In the genomic region with DNA sequence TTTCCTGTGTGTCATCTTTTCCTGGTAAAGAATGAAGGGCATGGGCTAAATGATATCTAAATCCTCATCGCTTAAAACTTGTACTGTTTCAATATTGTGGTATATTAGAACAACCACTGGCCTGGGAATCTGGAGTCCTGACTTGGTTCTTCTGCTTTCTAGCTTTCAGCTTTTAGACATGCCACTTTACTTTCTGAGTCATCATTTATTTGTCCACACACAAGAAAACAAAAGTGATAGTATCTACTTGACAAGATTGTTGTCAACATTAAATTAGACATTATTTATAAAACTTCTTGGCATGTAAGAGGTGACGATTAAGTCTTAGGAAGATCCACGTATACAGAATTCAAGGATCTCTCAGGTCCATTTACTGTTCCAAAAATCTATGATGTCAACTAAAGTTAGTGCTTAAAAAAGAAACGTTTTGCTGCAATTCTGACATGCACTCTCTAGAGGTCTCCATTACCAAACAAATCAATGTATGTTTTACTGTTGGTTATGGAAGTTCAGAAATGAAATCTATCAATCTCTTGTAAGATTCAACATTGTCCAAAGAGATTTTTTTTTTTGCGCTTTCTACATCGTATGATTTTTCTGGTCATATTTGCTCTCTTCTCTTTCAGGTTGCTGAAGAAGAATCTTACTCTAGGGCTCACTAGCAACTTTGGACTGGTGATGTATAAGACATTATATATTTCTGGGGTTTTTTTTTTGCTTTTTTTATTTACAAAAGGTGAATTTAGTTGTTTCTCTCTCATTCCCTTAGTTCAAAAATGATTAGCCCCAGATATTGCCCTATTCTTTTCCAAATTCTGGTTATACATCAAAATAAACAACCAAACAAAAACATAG, we compare ENCODE assay signal across 7 cellular contexts. TPM values are rescaled to one million over a fixed set of nuclear protein-coding genes. Genes with fewer than 3 reads are reported as not detected.
A peak's percentile ranks its signal among the peaks of the same experiment; 100 is the strongest.
DNase-seq lines count a peak whose midpoint lies in the region; ATAC-seq, FAIRE-seq and TF ChIP-seq lines count a peak whose summit lies in the region.

No MANE protein-coding gene starts in this region.

- in situ Hi-C loops in GM13976 (cut with MboI; ENCODE audit: low sequenced_read_pairs, unreplicated experiment) = no loop called here

- H3K27me3 Mint-ChIP-seq in CD4-positive, alpha-beta memory T cell = no peaks in the 10 kb centered on the region

- peaks cover 0 to 3% (median 0%) of the 10 kb centered on the region in 8 donors for H3K9me3 Mint-ChIP-seq in CD4-positive, alpha-beta memory T cell

- no peak for FAIRE-seq in bronchial epithelial cell (lab: Jason Lieb, UNC)

- H3K27me3 ChIP-seq in bronchial epithelial cell (ENCODE audit: control insufficient read depth, insufficient read depth, low read length) = peaks cover 2% of the 10 kb centered on the region
- no peaks in the 10 kb centered on the region for H3K27me3 ChIP-seq in CD4-positive, alpha-beta memory T cell (ENCODE audit: insufficient read depth, low read length)

- H3K4me1 ChIP-seq in CD4-positive, alpha-beta memory T cell (ENCODE audit: insufficient read depth, low read length) = no peaks in the 10 kb centered on the region

- no peak for ATAC-seq in GM18519 (IDR thresholded peaks at IDR 0.05; ENCODE audit: low FRiP score, unreplicated experiment)

- H3K36me3 ChIP-seq in bronchial epithelial cell (ENCODE audit: control insufficient read depth, insufficient read depth, low read length) = no peaks in the 10 kb centered on the region
- H3K36me3 ChIP-seq in CD4-positive, alpha-beta memory T cell (ENCODE audit: insufficient read depth, low read length) = no peaks in the 10 kb centered on the region

- no peaks in the 10 kb centered on the region for H3K4me1 Mint-ChIP-seq in CD4-positive, alpha-beta memory T cell

- TF ChIP-seq CTCF in GM13976 (IDR thresholded peaks at IDR 0.05; ENCODE audit: borderline replicate concordance, control extremely low read depth, extremely low read depth, insufficient read depth, missing control alignments) (no peak), bronchial epithelial cell (IDR thresholded peaks at IDR 0.05; ENCODE audit: insufficient read depth, low read length, severe bottlenecking) (peak; percentile 10)

- H3K27ac Mint-ChIP-seq in CD4-positive, alpha-beta memory T cell = no peak overlapping the region

- H3K4me3 ChIP-seq in bronchial epithelial cell (ENCODE audit: low read depth, low read length) = no peak overlapping the region
- no peak overlapping the region for H3K4me3 ChIP-seq in CD4-positive, alpha-beta memory T cell (ENCODE audit: low read length in 2 of 2)

- H3K36me3 Mint-ChIP-seq in CD4-positive, alpha-beta memory T cell = no peaks in the 10 kb centered on the region

- CTCF ChIA-PET in CD4-positive, alpha-beta memory T cell (lab: Charles Lee; ENCODE audit: partially characterized antibody) = no interaction called here

- intact Hi-C loops in CD4-positive, alpha-beta memory T cell (cut with micrococcal nuclease) = no loop called here

- POLR2A ChIA-PET in CD4-positive, alpha-beta memory T cell (lab: Charles Lee; ENCODE audit: partially characterized antibody) = no interaction called here

- H3K4me3 Mint-ChIP-seq in CD4-positive, alpha-beta memory T cell = no peak overlapping the region

- H3K9me3 ChIP-seq in CD4-positive, alpha-beta memory T cell (ENCODE audit: control insufficient read depth in 1 of 2, low read length in 2 of 2) = no peaks in the 10 kb centered on the region

- peak; percentile 23 for DNase-seq in GM13976 (ENCODE audit: low spot score)
- peak; percentile 37 for DNase-seq in NCI-H146 treated with DMSO at 0.1 percent for 48 hours (lab: John Stamatoyannopoulos, UW; ENCODE audit: unreplicated experiment)
- DNase-seq in bronchial epithelial cell (ENCODE audit: low read depth) = peak; percentile 46
- DNase-seq in putamen (ENCODE audit: low spot score) = peak; percentile 12
- DNase-seq in CD4-positive, alpha-beta memory T cell = no peak
- DNase-seq in substantia nigra (lab: John Stamatoyannopoulos, UW) = no peak

- no peak overlapping the region for H3K27ac ChIP-seq in CD4-positive, alpha-beta memory T cell (ENCODE audit: low read depth, low read length)
- no peak overlapping the region for H3K27ac ChIP-seq in substantia nigra (ENCODE audit: low read depth, low read length, poor library complexity, severe bottlenecking)

RNA-seq across cellular contexts. Expression of gene DYNC1I1, which starts 53.6 kb away (rescaled TPM):
- under 0.01 TPM in 1 of 2 replicates, not detected in the other for total RNA-seq in bronchial epithelial cell
- total RNA-seq in CD4-positive, alpha-beta memory T cell = not detected
- polyA plus RNA-seq in CD4-positive, alpha-beta memory T cell = under 1 TPM in 1 of 2 donors, not detected in 1; 0.33 TPM

Comparison
In these comparisons a context has a peak if more than half of its experiments do, and no peak if none do; other contexts are left out.
1. DNase-seq: peak in GM13976 (single experiment), NCI-H146 treated with DMSO at 0.1 percent for 48 hours (single experiment), bronchial epithelial cell (single experiment) and putamen (single experiment); none in CD4-positive, alpha-beta memory T cell (0 of 5) and substantia nigra (0 of 49).